8 cellular contexts compared by ENCODE assay signal in the genomic region with DNA sequence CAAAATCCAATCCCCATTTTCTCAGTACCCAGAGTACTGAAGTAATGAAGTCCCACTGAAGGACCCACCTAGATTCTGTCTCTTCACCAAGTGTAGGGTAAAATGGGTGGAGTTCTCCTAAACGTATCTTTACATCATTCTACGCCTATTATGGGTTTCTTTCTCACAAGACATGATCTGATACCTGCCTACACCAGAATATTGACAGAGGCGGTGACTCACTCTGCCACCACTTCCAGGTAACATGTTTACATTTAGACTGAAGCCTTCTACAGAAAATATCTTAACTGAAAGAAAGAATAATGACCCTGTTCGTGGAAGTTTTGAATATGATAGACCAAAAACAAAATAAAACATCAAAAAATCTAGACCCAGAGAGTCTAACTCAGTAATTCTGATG.
A peak's percentile ranks its signal among the peaks of the same experiment; 100 is the strongest.
DNase-seq lines count a peak whose midpoint lies in the region; ATAC-seq, FAIRE-seq and TF ChIP-seq lines count a peak whose summit lies in the region.

No MANE protein-coding gene starts in this region.

- no peak for TF ChIP-seq POLR2A in K562 (conservative IDR thresholded peaks at IDR 0.05)

- no peaks in the 10 kb centered on the region for H4K20me1 ChIP-seq in K562 (replicated peaks; ENCODE audit: control insufficient read depth, insufficient read depth, low read length)
- no peaks in the 10 kb centered on the region for H4K20me1 ChIP-seq in Karpas-422 (ENCODE audit: insufficient read depth, low read depth, low read length)

- no peaks in the 10 kb centered on the region for H3K27me3 Mint-ChIP-seq in activated CD4-positive, alpha-beta T cell treated with anti-CD3 and anti-CD28 coated beads, Interleukin-2, amount 10 ng/mL, durations not matched to agents 7 days and 5 days

- no peak overlapping the region for H3K4me3 Mint-ChIP-seq in activated CD4-positive, alpha-beta T cell treated with anti-CD3 and anti-CD28 coated beads, Interleukin-2, amount 10 ng/mL, durations not matched to agents 7 days and 5 days

- intact Hi-C loops in K562 (cut with micrococcal nuclease), result no loop called here
- intact Hi-C loops in head of caudate nucleus (cut with DNase I), result no loop called here

- peak overlapping the region; percentile 92 for H3K27ac Mint-ChIP-seq in activated CD4-positive, alpha-beta T cell treated with anti-CD3 and anti-CD28 coated beads, Interleukin-2, amount 10 ng/mL, durations not matched to agents 7 days and 5 days

- H3K9me3 Mint-ChIP-seq in activated CD4-positive, alpha-beta T cell treated with anti-CD3 and anti-CD28 coated beads, Interleukin-2, amount 10 ng/mL, durations not matched to agents 7 days and 5 days, result peaks cover 22% of the 10 kb centered on the region

- H3K4me3 ChIP-seq in K562, result no peak overlapping the region
- H3K4me3 ChIP-seq in Karpas-422 (ENCODE audit: low read length), result no peak overlapping the region

- H3K9ac ChIP-seq in K562 (ENCODE audit: insufficient read depth in 1 of 2, low read depth in 2 of 2, low read length in 2 of 2), result no peak overlapping the region
- H3K9ac ChIP-seq in Karpas-422 (ENCODE audit: low read length), result no peak overlapping the region

- POLR2A ChIA-PET in activated CD4-positive, alpha-beta T cell treated with anti-CD3 and anti-CD28 coated beads, Interleukin-2, amount 10 ng/mL, durations not matched to agents 7 days and 5 days (lab: Charles Lee), result no interaction called here
- POLR2A ChIA-PET in K562 (lab: Yijun Ruan, JAX), result interaction anchor here (0.7 to 1.6 kb wide), 3 partner anchors 11 to 174 kb away, joined by 3 to 5 read pairs (median 4); no protein-coding TSS in a partner anchor

- CTCF ChIA-PET in activated CD4-positive, alpha-beta T cell treated with anti-CD3 and anti-CD28 coated beads, Interleukin-2, amount 10 ng/mL, durations not matched to agents 7 days and 5 days (lab: Charles Lee), result interaction anchor here (0.6 to 1.3 kb wide), 2 partner anchors 88 to 793 kb away, joined by 3 read pairs; no protein-coding TSS in a partner anchor
- CTCF ChIA-PET in K562 (lab: Yijun Ruan, JAX; ENCODE audit: low intra/inter-chr PET ratio), result no interaction called here

- H3K4me2 ChIP-seq in K562 (ENCODE audit: insufficient read depth, low read length) (no peak overlapping the region), Karpas-422 (ENCODE audit: low read depth, low read length, poor library complexity, severe bottlenecking) (no peak overlapping the region)

- no peaks in the 10 kb centered on the region for H3K9me2 ChIP-seq in Karpas-422 (replicated peaks; ENCODE audit: insufficient read depth, low read length)

- TF ChIP-seq CTCF in K562 (IDR thresholded peaks at IDR 0.05 in 2 of 3, conservative IDR thresholded peaks at IDR 0.05 in 1 of 3; ENCODE audit: insufficient read depth in 2 of 3, low read depth in 1 of 3, low read length in 3 of 3), result no peak

- ATAC-seq in GM18868 (IDR thresholded peaks at IDR 0.05; ENCODE audit: unreplicated experiment), result peak; percentile 89
- peak; percentile 49; the same call in 2 of the 3 replicates for ATAC-seq in K562

- FAIRE-seq in K562 (lab: Jason Lieb, UNC), result no peak

- no peaks in the 10 kb centered on the region for H3K79me2 ChIP-seq in K562 (ENCODE audit: control insufficient read depth, insufficient read depth, low read length)
- no peaks in the 10 kb centered on the region for H3K79me2 ChIP-seq in Karpas-422 (ENCODE audit: low read length)

- no peak for TF ChIP-seq EP300 in K562 (IDR thresholded peaks at IDR 0.05; ENCODE audit: low read length)

- peaks cover 58% of the 10 kb centered on the region for H3K4me1 Mint-ChIP-seq in activated CD4-positive, alpha-beta T cell treated with anti-CD3 and anti-CD28 coated beads, Interleukin-2, amount 10 ng/mL, durations not matched to agents 7 days and 5 days

- H3K27ac ChIP-seq in K562 (ENCODE audit: extremely low read depth, low read depth, low read length) (no peak overlapping the region), Karpas-422 (ENCODE audit: low read length) (no peak overlapping the region)

- BruUV-seq in K562 (replicated peaks; lab: Mats Ljungman, UMichigan), result no TSS peak

- H3K36me3 ChIP-seq in K562 (ENCODE audit: control insufficient read depth, insufficient read depth, low read length) (no peaks in the 10 kb centered on the region), Karpas-422 (ENCODE audit: insufficient read depth, low read length) (no peaks in the 10 kb centered on the region)

- in situ Hi-C loops in K562 (cut with MboI), result no loop called here

- H3K9me3 ChIP-seq in K562 (replicated peaks; ENCODE audit: control insufficient read depth, insufficient read depth, low read depth, low read length) (no peaks in the 10 kb centered on the region), Karpas-422 (ENCODE audit: low read length) (no peaks in the 10 kb centered on the region)

- H3K9me1 ChIP-seq in K562 (ENCODE audit: control insufficient read depth, insufficient read depth, low read length), result no peaks in the 10 kb centered on the region

- peak; percentile 64 for DNase-seq in activated CD4-positive, alpha-beta T cell treated with anti-CD3 and anti-CD28 coated beads, Interleukin-2, amount 10 ng/mL, durations not matched to agents 7 days and 5 days
- DNase-seq in K562 (ENCODE audit: extremely low read depth in 1 of 4, low spot score in 3 of 4), result peak in 1 of 4 experiments; percentile 15
- peak; percentile 68 for DNase-seq in stimulated activated CD4-positive, alpha-beta T cell treated with anti-CD3 and anti-CD28 coated beads, Interleukin-4, amount 100 ng/mL, for 24 hours
- no peak for DNase-seq in SIG-M5 treated with dmso at 0.1 percent for 504 hours (lab: John Stamatoyannopoulos, UW; ENCODE audit: unreplicated experiment)
- DNase-seq in NCI-H2081 (lab: John Stamatoyannopoulos, UW), result no peak
- DNase-seq in Karpas-422, result no peak
- DNase-seq in head of caudate nucleus, result no peak

- WGBS in K562 (ENCODE audit: insufficient coverage, low coverage, missing lambda C conversion rate), result 13% methylated on average over 4 of the region's 4 CpGs

- H3K4me1 ChIP-seq in K562 (replicated peaks in 1 of 2; ENCODE audit: control insufficient read depth in 2 of 2, insufficient read depth in 2 of 2, low read length in 2 of 2) (no peaks in the 10 kb centered on the region; a peak in 2 of 5 replicates), Karpas-422 (ENCODE audit: low read length) (peaks cover 3% of the 10 kb centered on the region)

- peaks cover 24% of the 10 kb centered on the region for H3K36me3 Mint-ChIP-seq in activated CD4-positive, alpha-beta T cell treated with anti-CD3 and anti-CD28 coated beads, Interleukin-2, amount 10 ng/mL, durations not matched to agents 7 days and 5 days (ENCODE audit: low read depth)

- no peaks in the 10 kb centered on the region for H3K27me3 ChIP-seq in K562 (ENCODE audit: control insufficient read depth in 2 of 2, insufficient read depth in 2 of 2, low read length in 2 of 2)
- no peaks in the 10 kb centered on the region for H3K27me3 ChIP-seq in Karpas-422 (ENCODE audit: low read length)

- TF ChIP-seq RAD21 in K562 (CRISPR knock-in tag; conservative IDR thresholded peaks at IDR 0.05 in 1 of 2, IDR thresholded peaks at IDR 0.05 in 1 of 2), result no peak

- H2AFZ ChIP-seq in K562 (ENCODE audit: low read depth, low read length) (0 out of 2 replicates have a peak overlapping the region, but pooled peaks have one; percentile 30), Karpas-422 (ENCODE audit: low read length) (no peak overlapping the region)

TF ChIP-seq in K562, 482 proteins besides CTCF, POLR2A, EP300 and RAD21 (continues in another document):
- peak; percentile 42; the same call in 1 of the 2 replicates for TF ChIP-seq SMARCE1 (IDR thresholded peaks at IDR 0.05)
- no peak for TF ChIP-seq CEBPB (tag; IDR thresholded peaks at IDR 0.05)
- peak; percentile 80 for TF ChIP-seq ZEB2 (IDR thresholded peaks at IDR 0.05)
- TF ChIP-seq ARID1B (IDR thresholded peaks at IDR 0.05), result peak; percentile 39; the same call in 1 of the 2 replicates
- peak; percentile 89 for TF ChIP-seq JUND (IDR thresholded peaks at IDR 0.05; ENCODE audit: borderline replicate concordance, low read depth, low read length)
- peak; percentile 80; the same call in 1 of the 3 replicates for TF ChIP-seq JUND (tag; IDR thresholded peaks at IDR 0.05; ENCODE audit: borderline replicate concordance, low read depth, low read length)
- peak; percentile 47 to 57; a peak in 2 of 4 replicates for TF ChIP-seq FOXK2 (conservative IDR thresholded peaks at IDR 0.05 in 1 of 2, IDR thresholded peaks at IDR 0.05 in 1 of 2; ENCODE audit: low read depth in 2 of 2)
- TF ChIP-seq, protein P1, sequence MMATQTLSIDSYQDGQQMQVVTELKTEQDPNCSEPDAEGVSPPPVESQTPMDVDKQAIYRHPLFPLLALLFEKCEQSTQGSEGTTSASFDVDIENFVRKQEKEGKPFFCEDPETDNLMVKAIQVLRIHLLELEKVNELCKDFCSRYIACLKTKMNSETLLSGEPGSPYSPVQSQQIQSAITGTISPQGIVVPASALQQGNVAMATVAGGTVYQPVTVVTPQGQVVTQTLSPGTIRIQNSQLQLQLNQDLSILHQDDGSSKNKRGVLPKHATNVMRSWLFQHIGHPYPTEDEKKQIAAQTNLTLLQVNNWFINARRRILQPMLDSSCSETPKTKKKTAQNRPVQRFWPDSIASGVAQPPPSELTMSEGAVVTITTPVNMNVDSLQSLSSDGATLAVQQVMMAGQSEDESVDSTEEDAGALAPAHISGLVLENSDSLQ (IDR thresholded peaks at IDR 0.05), result 0 out of 2 replicates have a peak, but pooled peaks have one; percentile 21
- TF ChIP-seq JUN (IDR thresholded peaks at IDR 0.05; ENCODE audit: borderline replicate concordance, low read depth, low read length), result peak; percentile 47; the same call in 1 of the 2 replicates
- TF ChIP-seq JUN (CRISPR knock-in tag; IDR thresholded peaks at IDR 0.05; ENCODE audit: borderline replicate concordance), result no peak
- no peak for TF ChIP-seq HCFC1 (IDR thresholded peaks at IDR 0.05; ENCODE audit: low read depth, low read length)
- TF ChIP-seq DPF2 (IDR thresholded peaks at IDR 0.05), result peak; percentile 45; the same call in 1 of the 2 replicates
- no peak for TF ChIP-seq ETV6 (IDR thresholded peaks at IDR 0.05; ENCODE audit: borderline replicate concordance in 1 of 2, low read depth in 2 of 2, low read length in 1 of 2)
- no peak for TF ChIP-seq ETV6 (CRISPR knock-in tag; IDR thresholded peaks at IDR 0.05; ENCODE audit: borderline replicate concordance)
- peak in 1 of 2 experiments; percentile 36; a peak in 1 of 4 replicates for TF ChIP-seq FOXA3 (CRISPR knock-in tag; conservative IDR thresholded peaks at IDR 0.05 in 1 of 2, IDR thresholded peaks at IDR 0.05 in 1 of 2)
- TF ChIP-seq FOSL1 (tag; conservative IDR thresholded peaks at IDR 0.05), result peak; percentile 59; the same call in 1 of the 2 replicates
- no peak for TF ChIP-seq LEF1 (IDR thresholded peaks at IDR 0.05)
- TF ChIP-seq MEIS2 (IDR thresholded peaks at IDR 0.05; ENCODE audit: partially characterized antibody), result peak; percentile 26
- no peak for TF ChIP-seq HMG20A (CRISPR knock-in tag; conservative IDR thresholded peaks at IDR 0.05)
- peak; percentile 43; the same call in 1 of the 2 replicates for TF ChIP-seq CTBP1 (IDR thresholded peaks at IDR 0.05; ENCODE audit: borderline replicate concordance)

Comparison
In these comparisons a context has a peak if more than half of its experiments do, and no peak if none do; other contexts are left out.
1. DNase-seq: peak in activated CD4-positive, alpha-beta T cell treated with anti-CD3 and anti-CD28 coated beads, Interleukin-2, amount 10 ng/mL, durations not matched to agents 7 days and 5 days (single experiment) and stimulated activated CD4-positive, alpha-beta T cell treated with anti-CD3 and anti-CD28 coated beads, Interleukin-4, amount 100 ng/mL, for 24 hours (single experiment); none in SIG-M5 treated with dmso at 0.1 percent for 504 hours (single experiment), NCI-H2081 (0 of 2), Karpas-422 (single experiment) and head of caudate nucleus (0 of 42).